In the genomic region with DNA sequence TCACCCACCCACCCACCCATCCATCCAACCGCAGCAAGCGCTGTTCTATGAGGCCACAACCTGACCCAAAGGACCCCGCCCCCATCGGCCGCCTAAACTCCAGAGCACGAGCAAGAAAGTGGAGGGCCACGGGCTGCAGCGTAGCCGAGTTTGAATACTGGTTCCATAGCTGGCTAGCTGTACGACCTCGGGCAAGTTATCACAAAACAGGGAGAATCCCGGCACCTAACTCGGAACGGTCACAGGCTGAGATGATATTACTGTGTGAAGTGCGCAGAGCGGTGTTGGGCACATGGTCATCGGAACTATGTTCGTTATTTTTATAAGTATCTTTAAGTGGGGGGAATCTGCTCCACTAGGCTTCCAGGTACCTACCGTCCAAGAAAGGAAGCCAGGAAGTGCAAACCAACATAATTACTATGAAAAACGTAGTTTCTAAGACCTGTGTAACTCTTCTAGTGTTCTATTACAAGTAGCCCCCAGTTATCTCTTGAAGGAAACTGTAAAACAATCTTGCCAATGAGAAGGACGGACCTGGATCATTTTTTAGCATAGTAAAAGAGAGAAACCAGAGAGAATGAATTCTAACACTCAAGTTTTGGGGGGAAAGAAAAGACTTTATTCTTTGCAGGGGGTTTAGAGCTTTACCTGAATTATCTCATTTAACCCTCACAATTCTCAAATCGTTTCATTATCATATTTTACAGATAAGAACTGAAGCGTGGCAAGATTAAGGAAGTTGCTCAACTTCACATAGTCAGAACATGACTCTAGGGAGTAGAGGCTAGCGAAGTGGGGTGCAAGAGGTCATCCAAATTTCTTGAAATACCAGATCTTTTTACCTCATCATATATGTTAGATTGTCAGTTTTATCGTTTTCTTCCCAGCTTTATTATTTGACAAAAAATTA, we compare ENCODE assay signal across 9 cellular contexts. TPM values are rescaled to one million over a fixed set of nuclear protein-coding genes. Genes with fewer than 3 reads are reported as not detected.
DNase-seq lines count a peak whose midpoint lies in the region; ATAC-seq and TF ChIP-seq lines count a peak whose summit lies in the region.
"Had no signal": no experiment of that assay in that cellular context is flagged by ENCODE, and none has a peak within 500 bp of the region (broad histone marks: within the 10 kb centered on the region; RNA-seq: fewer than 3 reads in every experiment).

No MANE protein-coding gene starts in this region.

- H3K36me3 Mint-ChIP-seq in HFFc6 (ENCODE audit: low read depth) = peaks cover 32% of the 10 kb centered on the region
- peaks cover 32% of the 10 kb centered on the region for H3K36me3 Mint-ChIP-seq in brain

- H3K9me3 ChIP-seq in suprapubic skin = no peaks in the 10 kb centered on the region

- H3K27ac ChIP-seq in suprapubic skin = peak overlapping the region; percentile 85

- H3K27me3 ChIP-seq in suprapubic skin = no peaks in the 10 kb centered on the region

- H3K4me1 Mint-ChIP-seq in HFFc6 (ENCODE audit: low read depth) (peaks cover 35% of the 10 kb centered on the region), brain (peaks cover 29% of the 10 kb centered on the region)

- H3K9me3 Mint-ChIP-seq in HFFc6 = no peaks in the 10 kb centered on the region
- H3K9me3 Mint-ChIP-seq in brain = peaks cover 0 to 3% (median 0%) of the 10 kb centered on the region in 5 experiments

- no peak for TF ChIP-seq EP300 in suprapubic skin (IDR thresholded peaks at IDR 0.05)

- peak; percentile 61 for ATAC-seq in left lobe of liver
- ATAC-seq in HG03354 (IDR thresholded peaks at IDR 0.05; ENCODE audit: poor library complexity, severe bottlenecking, unreplicated experiment) = no peak

- WGBS in suprapubic skin = 5% methylated on average over 22 of the region's 25 CpGs

- H3K27me3 Mint-ChIP-seq in HFFc6 (ENCODE audit: insufficient read depth) = no peaks in the 10 kb centered on the region; the same call in 1 of the 2 replicates
- peaks cover 8% of the 10 kb centered on the region for H3K27me3 Mint-ChIP-seq in brain

- DNase-seq in NCI-H2196 treated with DMSO at 0.1 percent for 48 hours (lab: John Stamatoyannopoulos, UW; ENCODE audit: unreplicated experiment) = peak; percentile 69
- no peak for DNase-seq in NCI-H2196 (lab: John Stamatoyannopoulos, UW; ENCODE audit: unreplicated experiment)
- no peak for DNase-seq in HFFc6
- peak; percentile 59 for DNase-seq in NCI-H446 treated with DMSO at 0.1 percent for 48 hours (lab: John Stamatoyannopoulos, UW)
- no peak for DNase-seq in left lobe of liver (ENCODE audit: low spot score)
- peak in 1 of 2 donors; percentile 83 for DNase-seq in suprapubic skin (ENCODE audit: low spot score in 2 of 2)

- no peak for TF ChIP-seq POLR2A in suprapubic skin (IDR thresholded peaks at IDR 0.05)

- H3K4me3 ChIP-seq in suprapubic skin = peak overlapping the region; percentile 73

- peak overlapping the region; percentile 96 for H3K4me3 Mint-ChIP-seq in HFFc6
- peak overlapping the region; percentile 96 to 99 (median 97) for H3K4me3 Mint-ChIP-seq in brain

- H3K27ac Mint-ChIP-seq in HFFc6 (peak overlapping the region; percentile 91), brain (peak overlapping the region; percentile 96 to 99 (median 98))

- H3K4me1 ChIP-seq in suprapubic skin = peaks cover 28% of the 10 kb centered on the region

- H3K36me3 ChIP-seq in suprapubic skin = peaks cover 34% of the 10 kb centered on the region

- TF ChIP-seq CTCF in HFFc6 (IDR thresholded peaks at IDR 0.05) (no peak), brain (conservative IDR thresholded peaks at IDR 0.05) (no peak), suprapubic skin (IDR thresholded peaks at IDR 0.05) (no peak)

RNA-seq across cellular contexts. Expression of a gene that starts 0.7 kb away (rescaled TPM):
- total RNA-seq in HFFc6 (2021; fragmentation: NEBNext Ultra II Directional; extraction: Animal tissue kit (Norgen Biotek cat#: 25700)) = 10 to 100 TPM in 5 of 6 experiments, 1 to 10 TPM in 1; 9.1 to 14.3 (median 13.2) TPM
- 28.7 TPM for polyA plus RNA-seq in brain (ENCODE audit: insufficient read depth, low read depth, low replicate concordance)
- 4.7 TPM for total RNA-seq in left lobe of liver
- total RNA-seq in suprapubic skin = 10 to 100 TPM; 11.5 to 19.4 (median 14.3) TPM

RNA-seq across cellular contexts. Expression of a gene that starts 14.4 kb away (rescaled TPM):
- total RNA-seq in HFFc6 (2021; fragmentation: NEBNext Ultra II Directional; extraction: Animal tissue kit (Norgen Biotek cat#: 25700)) = 10 to 100 TPM; 55.9 to 71.8 (median 64.4) TPM
- polyA plus RNA-seq in brain (ENCODE audit: insufficient read depth, low read depth, low replicate concordance) = 48.0 TPM
- total RNA-seq in left lobe of liver (53.4 TPM), suprapubic skin (10 to 100 TPM; 25.4 to 48.7 (median 36.8) TPM)

RNA-seq across cellular contexts. Expression of a gene that starts 18.2 kb away (rescaled TPM):
- total RNA-seq in HFFc6 (2021; fragmentation: NEBNext Ultra II Directional; extraction: Animal tissue kit (Norgen Biotek cat#: 25700)) = not detected
- polyA plus RNA-seq in brain (ENCODE audit: insufficient read depth, low read depth, low replicate concordance) = not detected
- total RNA-seq in left lobe of liver (757 TPM), suprapubic skin (under 1 TPM in 1 of 4 donors, not detected in 3; 0.72 TPM)
- total RNA-seq: dermis microvascular lymphatic vessel endothelial cell had no signal

RNA-seq across cellular contexts. Expression of a gene that starts 49.6 kb away (rescaled TPM):
- total RNA-seq in HFFc6 (2021; fragmentation: NEBNext Ultra II Directional; extraction: Animal tissue kit (Norgen Biotek cat#: 25700)) = not detected
- not detected for polyA plus RNA-seq in brain (ENCODE audit: insufficient read depth, low read depth, low replicate concordance)
- total RNA-seq in left lobe of liver (102 TPM), suprapubic skin (1 to 10 TPM in 2 of 4 donors, under 1 TPM in 1, not detected in 1; 0.34 to 3.9 (median 2.3) TPM)
- total RNA-seq: dermis microvascular lymphatic vessel endothelial cell had no signal

RNA-seq across cellular contexts. Expression of a gene that starts 56.2 kb away (rescaled TPM):
- total RNA-seq in HFFc6 (2021; fragmentation: NEBNext Ultra II Directional; extraction: Animal tissue kit (Norgen Biotek cat#: 25700)) = not detected
- not detected for polyA plus RNA-seq in brain (ENCODE audit: insufficient read depth, low read depth, low replicate concordance)
- 11,492 TPM for total RNA-seq in left lobe of liver
- 10 to 100 TPM in 1 of 4 donors, 1 to 10 TPM in 1, not detected in 2; 2.6 to 36.5 TPM for total RNA-seq in suprapubic skin
- total RNA-seq: dermis microvascular lymphatic vessel endothelial cell had no signal

Comparison
In these comparisons a context has a peak if more than half of its experiments do, and no peak if none do; other contexts are left out.
1. DNase-seq: peak in NCI-H2196 treated with DMSO at 0.1 percent for 48 hours (single experiment) and NCI-H446 treated with DMSO at 0.1 percent for 48 hours (single experiment); none in NCI-H2196 (single experiment), HFFc6 (single experiment) and left lobe of liver (single experiment).
2. RNA of a gene that starts 18.2 kb away (total RNA-seq): 757 TPM in left lobe of liver (single experiment); not detected in HFFc6 and 0.72 TPM in suprapubic skin; every median in the first group is over 100 times any median in the second.